Comparison of ENCODE assay signal across 1 cellular context in genomic region chr10:77850620-77851231, GRCh38.
TF ChIP-seq lines count a peak whose summit lies in the region.

No MANE protein-coding gene starts in this region.

TF ChIP-seq in H1, 55 proteins besides CTCF, POLR2A, EP300 and RAD21:
- TF ChIP-seq MAX (IDR thresholded peaks at IDR 0.05) (no peak), CREB1 (IDR thresholded peaks at IDR 0.05) (no peak), CTBP2 (IDR thresholded peaks at IDR 0.05; ENCODE audit: borderline replicate concordance, insufficient read depth, insufficient read length, low read length) (no peak), SRF (IDR thresholded peaks at IDR 0.05; ENCODE audit: low read depth, low read length) (no peak)
- TF ChIP-seq, protein P1, sequence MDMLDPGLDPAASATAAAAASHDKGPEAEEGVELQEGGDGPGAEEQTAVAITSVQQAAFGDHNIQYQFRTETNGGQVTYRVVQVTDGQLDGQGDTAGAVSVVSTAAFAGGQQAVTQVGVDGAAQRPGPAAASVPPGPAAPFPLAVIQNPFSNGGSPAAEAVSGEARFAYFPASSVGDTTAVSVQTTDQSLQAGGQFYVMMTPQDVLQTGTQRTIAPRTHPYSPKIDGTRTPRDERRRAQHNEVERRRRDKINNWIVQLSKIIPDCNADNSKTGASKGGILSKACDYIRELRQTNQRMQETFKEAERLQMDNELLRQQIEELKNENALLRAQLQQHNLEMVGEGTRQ (IDR thresholded peaks at IDR 0.05; ENCODE audit: low read length), result peak; percentile 47; the same call in 1 of the 2 replicates
